In the genomic region with DNA sequence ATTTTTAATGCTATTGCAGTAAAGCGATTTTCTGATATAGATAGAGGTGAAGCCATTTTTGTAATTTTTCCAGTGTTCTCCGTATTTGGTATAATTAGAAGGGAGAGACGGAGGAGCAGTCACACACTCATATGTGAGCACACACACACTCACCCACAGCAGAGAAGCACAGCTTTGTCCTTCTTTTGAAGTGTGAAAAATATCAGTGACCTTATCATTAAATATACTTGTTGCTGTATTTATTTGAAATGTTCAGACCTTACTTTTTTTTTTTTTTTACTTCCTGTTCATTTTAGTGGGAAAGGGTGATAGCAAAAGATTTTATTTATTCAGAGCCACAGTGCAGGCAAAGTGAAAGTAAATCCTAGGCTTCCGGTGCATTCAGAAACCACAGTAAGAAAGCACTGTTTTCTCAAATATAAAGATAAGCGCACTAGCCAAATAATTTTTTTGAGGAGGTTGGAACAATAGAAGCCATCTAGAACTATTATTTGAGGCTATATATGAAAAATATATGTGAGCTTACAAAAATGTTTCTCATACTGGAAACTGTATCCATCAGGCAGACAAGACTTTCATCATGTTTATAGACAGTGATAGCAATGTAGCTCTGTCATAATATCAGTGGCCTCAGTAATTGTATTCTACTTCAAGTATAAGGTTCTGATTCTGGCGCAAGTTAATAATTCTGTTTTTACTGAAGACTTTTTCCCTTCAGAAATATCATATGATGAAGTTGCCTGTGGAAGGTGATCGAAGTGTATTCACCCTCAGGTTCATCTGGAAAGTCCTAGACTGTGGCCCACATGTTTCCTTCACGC, we compare ENCODE assay signal across 8 cellular contexts. TPM values are rescaled to one million over a fixed set of nuclear protein-coding genes. Genes with fewer than 3 reads are reported as not detected.
A peak's percentile ranks its signal among the peaks of the same experiment; 100 is the strongest.
DNase-seq lines count a peak whose midpoint lies in the region; ATAC-seq, FAIRE-seq and TF ChIP-seq lines count a peak whose summit lies in the region.

No MANE protein-coding gene starts in this region.

- peak overlapping the region; percentile 51 for H3K4me2 ChIP-seq in PC-9

- H3K9me3 ChIP-seq in PC-9 (ENCODE audit: insufficient read depth, low read depth) (no peaks in the 10 kb centered on the region), mononuclear cell (ENCODE audit: low read depth, low read length) (no peaks in the 10 kb centered on the region)

- H2AFZ ChIP-seq in PC-9 = peak overlapping the region; percentile 55

- no peaks in the 10 kb centered on the region for H3K79me2 ChIP-seq in PC-9 (ENCODE audit: low read depth)

- no peak overlapping the region for H3K27ac ChIP-seq in PC-9

- FAIRE-seq in colon (lab: Jason Lieb, UNC) = peak; percentile 57

- H3K4me1 ChIP-seq in PC-9 (replicated peaks; ENCODE audit: insufficient read depth) (0 out of 2 replicates have a peak, but pooled peaks cover 4% of the 10 kb centered on the region), mononuclear cell (ENCODE audit: insufficient read depth, low read length) (peaks cover 44% of the 10 kb centered on the region)

- peaks cover 52% of the 10 kb centered on the region for H3K4me1 Mint-ChIP-seq in activated CD4-positive, alpha-beta T cell treated with anti-CD3 and anti-CD28 coated beads for 36 hours

- no peak for TF ChIP-seq CTCF in PC-9 (conservative IDR thresholded peaks at IDR 0.05)

- no peaks in the 10 kb centered on the region for H3F3A ChIP-seq in PC-9 (ENCODE audit: insufficient read depth, low read depth)

- H3K9me3 Mint-ChIP-seq in activated CD4-positive, alpha-beta T cell treated with anti-CD3 and anti-CD28 coated beads for 36 hours (ENCODE audit: low read depth) = peaks cover 2% of the 10 kb centered on the region

- peak; percentile 47 for ATAC-seq in activated CD4-positive, alpha-beta T cell treated with anti-CD3 and anti-CD28 coated beads for 36 hours
- peak; percentile 74 for ATAC-seq in HG02678 (IDR thresholded peaks at IDR 0.05; ENCODE audit: unreplicated experiment)

- POLR2A ChIA-PET in activated CD4-positive, alpha-beta T cell treated with anti-CD3 and anti-CD28 coated beads for 36 hours (lab: Charles Lee) = interaction anchor here (0.6 kb wide), 1 partner anchor 35 kb away, joined by 6 read pairs; no protein-coding TSS in a partner anchor
- POLR2A ChIA-PET in PC-9 (lab: Charles Lee; ENCODE audit: unreplicated experiment) = interaction anchor here (0.6 kb wide), 1 partner anchor 1901 kb away, joined by 3 read pairs; no protein-coding TSS in a partner anchor

- CTCF ChIA-PET in activated CD4-positive, alpha-beta T cell treated with anti-CD3 and anti-CD28 coated beads for 36 hours (lab: Charles Lee) = interaction anchor here (0.9 to 1.1 kb wide), 2 partner anchors 14 to 35 kb away, joined by 3 read pairs; no protein-coding TSS in a partner anchor
- CTCF ChIA-PET in PC-9 (lab: Charles Lee) = no interaction called here

- no TSS peak for BruUV-seq in PC-9 (replicated peaks; lab: Mats Ljungman, UMichigan)

- H3K9me2 ChIP-seq in PC-9 (ENCODE audit: insufficient read depth) = no peaks in the 10 kb centered on the region

- H3K27ac Mint-ChIP-seq in activated CD4-positive, alpha-beta T cell treated with anti-CD3 and anti-CD28 coated beads for 36 hours = peak overlapping the region; percentile 98

- intact Hi-C loops in activated CD4-positive, alpha-beta T cell treated with anti-CD3 and anti-CD28 coated beads for 36 hours (cut with DNase I, micrococcal nuclease) = loop anchor here (1.0 to 10.0 kb wide), 4 partner anchors 38 to 353 kb away; partner anchors contain the start of gene TSHZ1 (in 2 of the 2)
- intact Hi-C loops in PC-9 (cut with micrococcal nuclease; ENCODE audit: unreplicated experiment) = no loop called here

- H3K36me3 ChIP-seq in PC-9 (ENCODE audit: low read depth) = no peaks in the 10 kb centered on the region

- H3K4me3 ChIP-seq in PC-9 (peak overlapping the region; percentile 35; the same call in 1 of the 2 replicates), mononuclear cell (ENCODE audit: low read length) (peak overlapping the region; percentile 36)

- H3K36me3 Mint-ChIP-seq in activated CD4-positive, alpha-beta T cell treated with anti-CD3 and anti-CD28 coated beads for 36 hours (ENCODE audit: low read depth) = no peaks in the 10 kb centered on the region

- DNase-seq in activated CD4-positive, alpha-beta T cell treated with anti-CD3 and anti-CD28 coated beads for 36 hours = no peak
- no peak for DNase-seq in activated CD4-positive, alpha-beta T cell treated with anti-CD3 and anti-CD28 coated beads for 4 hours
- DNase-seq in PC-9 = no peak
- no peak for DNase-seq in stimulated activated CD8-positive, alpha-beta memory T cell treated with anti-CD3 and anti-CD28 coated beads, Interleukin-4, amount 100 ng/mL, for 48 hours
- DNase-seq in stimulated activated CD4-positive, alpha-beta T cell treated with anti-CD3 and anti-CD28 coated beads, Interleukin-15, amount 100 ng/mL, for 24 hours = no peak

- peak overlapping the region; percentile 77 for H3K4me3 Mint-ChIP-seq in activated CD4-positive, alpha-beta T cell treated with anti-CD3 and anti-CD28 coated beads for 36 hours

- H3K27me3 ChIP-seq in PC-9 (ENCODE audit: insufficient read depth, low read depth) = no peaks in the 10 kb centered on the region
- no peaks in the 10 kb centered on the region for H3K27me3 ChIP-seq in mononuclear cell (ENCODE audit: insufficient read depth, low read length)

- no peaks in the 10 kb centered on the region for H3K27me3 Mint-ChIP-seq in activated CD4-positive, alpha-beta T cell treated with anti-CD3 and anti-CD28 coated beads for 36 hours

- H4K20me1 ChIP-seq in PC-9 (ENCODE audit: insufficient read depth) = peaks cover 3% of the 10 kb centered on the region; the same call in 1 of the 2 replicates

RNA-seq across cellular contexts. Expression of gene TSHZ1, which starts 37.2 kb away (rescaled TPM):
- 10 to 100 TPM; 12.0 to 13.4 TPM for total RNA-seq in activated CD4-positive, alpha-beta T cell treated with anti-CD3 and anti-CD28 coated beads for 36 hours
- 6.5 and 7.4 TPM in 2 replicates for total RNA-seq in PC-9 (2021)
- 13.1 TPM for total RNA-seq in mononuclear cell

RNA-seq across cellular contexts. Expression of gene PTGR3, which starts 38.9 kb away (rescaled TPM):
- 10 to 100 TPM; 14.4 to 23.3 TPM for total RNA-seq in activated CD4-positive, alpha-beta T cell treated with anti-CD3 and anti-CD28 coated beads for 36 hours
- total RNA-seq in PC-9 (2021) (36.6 and 38.4 TPM in 2 replicates), mononuclear cell (9.4 TPM)
